ENCODE assay signal across 1 cellular context in the genomic region with DNA sequence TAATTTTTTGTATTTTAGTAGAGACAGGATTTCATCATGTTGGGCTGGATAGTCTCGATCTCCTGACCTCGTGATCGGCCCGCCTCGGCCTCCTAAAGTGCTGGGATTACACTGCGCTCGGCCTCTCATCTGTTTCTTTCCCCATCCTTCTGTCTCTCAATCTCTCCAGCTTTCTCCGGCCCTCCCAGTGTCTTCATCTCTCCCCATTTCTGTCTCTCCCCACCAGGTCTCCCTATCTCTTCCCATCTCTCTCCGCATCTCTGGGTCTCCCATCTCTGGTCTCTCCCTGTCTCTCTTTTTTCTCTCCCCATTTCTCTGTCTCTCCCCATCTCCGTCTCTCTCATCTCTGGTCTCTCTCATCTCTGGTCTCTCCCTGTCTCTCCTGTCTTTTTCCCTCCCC.
TF ChIP-seq lines count a peak whose summit lies in the region.

No MANE protein-coding gene starts in this region.

TF ChIP-seq in WTC11, 78 proteins besides CTCF, POLR2A, EP300 and RAD21 (continued from another document):
- TF ChIP-seq, protein P1, sequence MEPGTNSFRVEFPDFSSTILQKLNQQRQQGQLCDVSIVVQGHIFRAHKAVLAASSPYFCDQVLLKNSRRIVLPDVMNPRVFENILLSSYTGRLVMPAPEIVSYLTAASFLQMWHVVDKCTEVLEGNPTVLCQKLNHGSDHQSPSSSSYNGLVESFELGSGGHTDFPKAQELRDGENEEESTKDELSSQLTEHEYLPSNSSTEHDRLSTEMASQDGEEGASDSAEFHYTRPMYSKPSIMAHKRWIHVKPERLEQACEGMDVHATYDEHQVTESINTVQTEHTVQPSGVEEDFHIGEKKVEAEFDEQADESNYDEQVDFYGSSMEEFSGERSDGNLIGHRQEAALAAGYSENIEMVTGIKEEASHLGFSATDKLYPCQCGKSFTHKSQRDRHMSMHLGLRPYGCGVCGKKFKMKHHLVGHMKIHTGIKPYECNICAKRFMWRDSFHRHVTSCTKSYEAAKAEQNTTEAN (CRISPR knock-in tag; IDR thresholded peaks at IDR 0.05) = no peak
- no peak for TF ChIP-seq NR1H2 (CRISPR knock-in tag; IDR thresholded peaks at IDR 0.05)
- TF ChIP-seq PRRX2 (CRISPR knock-in tag; IDR thresholded peaks at IDR 0.05) = no peak
